Comparison of ENCODE assay signal across 8 cellular contexts in genomic region chr12:68808388-68809189, GRCh38. TPM values are rescaled to one million over a fixed set of nuclear protein-coding genes. Genes with fewer than 3 reads are reported as not detected.
DNase-seq lines count a peak whose midpoint lies in the region; ATAC-seq, FAIRE-seq and TF ChIP-seq lines count a peak whose summit lies in the region.

No MANE protein-coding gene starts in this region.

- H3K27me3 Mint-ChIP-seq in T-cell = no peaks in the 10 kb centered on the region

- CTCF ChIA-PET in T-cell (lab: Charles Lee) = interaction anchor here (0.6 to 3.3 kb wide), 16 partner anchors 12 to 1540 kb away, joined by 3 to 25 read pairs (median 3); partner anchors contain the start of genes CAND1 (in 1 of the 2), NUP107 (in 1 of the 2) and SLC35E3 (in 1 of the 2)

- H3K4me1 Mint-ChIP-seq in T-cell = peaks cover 34 to 46% (median 43%) of the 10 kb centered on the region in 3 donors

- ATAC-seq in HG02852 (IDR thresholded peaks at IDR 0.05; ENCODE audit: unreplicated experiment) = peak; percentile 49
- peak; percentile 27 to 44 (median 32) for ATAC-seq in T-cell (replicated peaks in 1 of 4)
- peak; percentile 76 for ATAC-seq in left ventricle myocardium superior
- peak; percentile 55 to 79 (median 68) for ATAC-seq in psoas muscle

- H3K4me3 ChIP-seq in psoas muscle = peak overlapping the region; percentile 93

- peaks cover 19% of the 10 kb centered on the region for H3K4me1 ChIP-seq in psoas muscle

- FAIRE-seq in urothelium cell line (lab: Jason Lieb, UNC) = no peak

- peak overlapping the region; percentile 98 to 99 for H3K27ac Mint-ChIP-seq in T-cell

- peak overlapping the region; percentile 100 for H3K27ac ChIP-seq in psoas muscle

- no peaks in the 10 kb centered on the region for H3K9me3 ChIP-seq in psoas muscle

- no peaks in the 10 kb centered on the region for H3K27me3 ChIP-seq in psoas muscle (ENCODE audit: insufficient read depth in 3 of 3, low read length in 2 of 3)

- peak overlapping the region; percentile 91 to 97 (median 95) for H3K4me3 Mint-ChIP-seq in T-cell

- intact Hi-C loops in left ventricle myocardium superior (cut with micrococcal nuclease) = no loop called here
- intact Hi-C loops in psoas muscle (cut with DNase I) = loop anchor here (5.0 kb wide), 1 partner anchor 61 kb away; the partner anchor contains the start of gene SLC35E3 (in 2 of the 2)

- H3K9me3 Mint-ChIP-seq in T-cell = no peaks in the 10 kb centered on the region

- DNase-seq in GM13977 (ENCODE audit: low spot score) = peak; percentile 87
- peak; percentile 85 for DNase-seq in NCI-H1436 (lab: John Stamatoyannopoulos, UW)
- peak in 20 of 34 experiments; percentile 2 to 39 (median 19) for DNase-seq in T-cell
- DNase-seq in amniotic stem cell (lab: John Stamatoyannopoulos, UW) = peak; percentile 93
- DNase-seq in left ventricle myocardium superior = peak; percentile 74
- DNase-seq in psoas muscle = peak; percentile 77 to 84
- DNase-seq in urothelium cell line (ENCODE audit: low spot score) = peak; percentile 78

- TF ChIP-seq CTCF in GM13977 (IDR thresholded peaks at IDR 0.05; ENCODE audit: extremely low read depth, insufficient read depth, missing control alignments) (no peak), psoas muscle (IDR thresholded peaks at IDR 0.05) (no peak)

- H3K36me3 ChIP-seq in psoas muscle (ENCODE audit: insufficient read depth in 1 of 2, low read depth in 1 of 2) = peaks cover 0 to 47% of the 10 kb centered on the region in 2 donors

- in situ Hi-C loops in GM13977 (cut with MboI; ENCODE audit: low pct_unique_long_range_greater_than_20kb, low sequenced_read_pairs, unreplicated experiment) = no loop called here

- POLR2A ChIA-PET in T-cell (lab: Charles Lee) = no interaction called here

- WGBS in psoas muscle, 3 donors = 0 to 1% (median 1%) methylated on average over 60 to 61 of the region's 61 CpGs

- peaks cover 23% of the 10 kb centered on the region for H3K36me3 Mint-ChIP-seq in T-cell

RNA-seq across cellular contexts. Expression of gene MDM2, which starts 0.6 kb away (rescaled TPM):
- total RNA-seq in T-cell = 10 to 100 TPM; 75.3 to 96.6 (median 84.4) TPM
- 37.6 TPM for total RNA-seq in left ventricle myocardium superior
- 100 to 1,000 TPM in 1 of 4 donors, 10 to 100 TPM in 3; 51.8 to 455 (median 77.6) TPM for total RNA-seq in psoas muscle
- polyA plus RNA-seq in psoas muscle = 10 to 100 TPM; 25.0 to 34.2 (median 26.0) TPM

Comparison
In these comparisons a context has a peak if more than half of its experiments do, and no peak if none do; other contexts are left out.
1. Peak in every context shown above with its lines: DNase-seq, ATAC-seq, H3K4me3 ChIP-seq and H3K27ac ChIP-seq.
2. DNase-seq: peak in every context shown above with its lines; median percentile 93 in amniotic stem cell; 87 in GM13977; 85 in NCI-H1436; 80 in psoas muscle; 78 in urothelium cell line; 74 in left ventricle myocardium superior; 19 in T-cell.